19 cellular contexts compared by ENCODE assay signal in genomic region chr2:12761109-12761508, GRCh38. TPM values are rescaled to one million over a fixed set of nuclear protein-coding genes. Genes with fewer than 3 reads are reported as not detected.
DNase-seq lines count a peak whose midpoint lies in the region; ATAC-seq, FAIRE-seq and TF ChIP-seq lines count a peak whose summit lies in the region.
"Had no signal": no experiment of that assay in that cellular context is flagged by ENCODE, and none has a peak within 500 bp of the region (broad histone marks: within the 10 kb centered on the region; RNA-seq: fewer than 3 reads in every experiment).

No MANE protein-coding gene starts in this region.

- no peaks in the 10 kb centered on the region for H3K36me3 Mint-ChIP-seq in activated T-cell treated with anti-CD3 and anti-CD28 coated beads, Interleukin-2, amount 50 U/mL, for 4 hours (ENCODE audit: insufficient read depth)
- H3K36me3 Mint-ChIP-seq in HFFc6 (ENCODE audit: low read depth): peaks cover 14% of the 10 kb centered on the region
- H3K36me3 Mint-ChIP-seq in activated T-helper 17 cell treated with anti-CD3 and anti-CD28 coated beads, Interleukin-2, amount 50 U/mL, for 72 hours (ENCODE audit: low read depth): no peaks in the 10 kb centered on the region

- no peak for TF ChIP-seq CTCF in HFFc6 (IDR thresholded peaks at IDR 0.05)
- no peak for TF ChIP-seq CTCF in suprapubic skin (IDR thresholded peaks at IDR 0.05)
- no peak for TF ChIP-seq CTCF in upper lobe of right lung (IDR thresholded peaks at IDR 0.05)

- TF ChIP-seq EP300 in suprapubic skin (IDR thresholded peaks at IDR 0.05): no peak

- no peak for DNase-seq in activated T-cell treated with anti-CD3 and anti-CD28 coated beads, Interleukin-2, amount 50 U/mL, for 4 hours
- DNase-seq in activated T-cell treated with anti-CD3 and anti-CD28 coated beads, Interleukin-2, amount 50 U/mL, for 1 hour: no peak
- DNase-seq in HFFc6: no peak
- DNase-seq in urothelium cell line (ENCODE audit: low spot score): no peak
- DNase-seq in suprapubic skin (ENCODE audit: low spot score in 2 of 2): no peak
- DNase-seq in upper lobe of right lung: no peak
- DNase-seq: 8988T; ACHN; CD4-positive, alpha-beta T cell; COR-L47; DMS153; DND-41; GF-D8 had no signal

- H3K9me3 ChIP-seq in suprapubic skin: no peaks in the 10 kb centered on the region
- no peaks in the 10 kb centered on the region for H3K9me3 ChIP-seq in upper lobe of right lung
- H3K9me3 ChIP-seq: HAP-1 had no signal

- H3K27me3 ChIP-seq in suprapubic skin (no peaks in the 10 kb centered on the region), upper lobe of right lung (no peaks in the 10 kb centered on the region)
- H3K27me3 ChIP-seq: BLaER1 treated with 17β-estradiol and CSF1 and Interleukin-3, amounts not matched to agents 10 nM and 100 nM had no signal

- TF ChIP-seq POLR2A in suprapubic skin (IDR thresholded peaks at IDR 0.05): no peak

- no peak for FAIRE-seq in urothelium cell line (lab: Jason Lieb, UNC)
- FAIRE-seq: D721Med, GM19239, H1 had no signal

- H3K27me3 Mint-ChIP-seq in activated T-cell treated with anti-CD3 and anti-CD28 coated beads, Interleukin-2, amount 50 U/mL, for 4 hours (ENCODE audit: low read depth): no peaks in the 10 kb centered on the region
- H3K27me3 Mint-ChIP-seq in HFFc6 (ENCODE audit: insufficient read depth): no peaks in the 10 kb centered on the region
- no peaks in the 10 kb centered on the region for H3K27me3 Mint-ChIP-seq in activated T-helper 17 cell treated with anti-CD3 and anti-CD28 coated beads, Interleukin-2, amount 50 U/mL, for 72 hours
- H3K27me3 Mint-ChIP-seq: CD4-positive, alpha-beta T cell had no signal

- intact Hi-C loops in upper lobe of right lung (cut with DNase I): no loop called here

- peak overlapping the region; percentile 36; the same call in 1 of the 2 replicates for H3K27ac Mint-ChIP-seq in HFFc6
- peak overlapping the region; percentile 16 for H3K27ac Mint-ChIP-seq in activated T-helper 17 cell treated with anti-CD3 and anti-CD28 coated beads, Interleukin-2, amount 50 U/mL, for 72 hours
- H3K27ac Mint-ChIP-seq: CD4-positive, alpha-beta T cell had no signal

- WGBS in suprapubic skin: 59% methylated on average over 6 of the region's 6 CpGs

- H3K27ac ChIP-seq in suprapubic skin (no peak overlapping the region), upper lobe of right lung (no peak overlapping the region)
- H3K27ac ChIP-seq: BLaER1 treated with 17β-estradiol and CSF1 and Interleukin-3, amounts not matched to agents 10 nM and 100 nM had no signal

- H3K9me3 Mint-ChIP-seq in activated T-cell treated with anti-CD3 and anti-CD28 coated beads, Interleukin-2, amount 50 U/mL, for 4 hours: peaks cover 5% of the 10 kb centered on the region
- H3K9me3 Mint-ChIP-seq in HFFc6: peaks cover 10% of the 10 kb centered on the region
- peaks cover 9% of the 10 kb centered on the region for H3K9me3 Mint-ChIP-seq in activated T-helper 17 cell treated with anti-CD3 and anti-CD28 coated beads, Interleukin-2, amount 50 U/mL, for 72 hours

- H3K4me1 ChIP-seq in suprapubic skin (peaks cover 11% of the 10 kb centered on the region), upper lobe of right lung (no peaks in the 10 kb centered on the region)
- H3K4me1 ChIP-seq: BLaER1 treated with 17β-estradiol and CSF1 and Interleukin-3, amounts not matched to agents 10 nM and 100 nM; HAP-1 had no signal

- H3K4me1 Mint-ChIP-seq in activated T-cell treated with anti-CD3 and anti-CD28 coated beads, Interleukin-2, amount 50 U/mL, for 4 hours (ENCODE audit: low read depth): peaks cover 11% of the 10 kb centered on the region
- peaks cover 73% of the 10 kb centered on the region for H3K4me1 Mint-ChIP-seq in HFFc6 (ENCODE audit: low read depth)
- peaks cover 11% of the 10 kb centered on the region for H3K4me1 Mint-ChIP-seq in activated T-helper 17 cell treated with anti-CD3 and anti-CD28 coated beads, Interleukin-2, amount 50 U/mL, for 72 hours

- H3K4me3 ChIP-seq in suprapubic skin: no peak overlapping the region
- H3K4me3 ChIP-seq in upper lobe of right lung: no peak overlapping the region
- H3K4me3 ChIP-seq: BLaER1 treated with 17β-estradiol and CSF1 and Interleukin-3, amounts not matched to agents 10 nM and 100 nM; HAP-1 had no signal

- no peak for ATAC-seq in activated T-cell treated with anti-CD3 and anti-CD28 coated beads, Interleukin-2, amount 50 U/mL, for 4 hours
- ATAC-seq in activated T-helper 17 cell treated with anti-CD3 and anti-CD28 coated beads, Interleukin-2, amount 50 U/mL, for 72 hours (replicated peaks): no peak
- no peak for ATAC-seq in upper lobe of right lung

- peak overlapping the region; percentile 15 for H3K4me3 Mint-ChIP-seq in activated T-cell treated with anti-CD3 and anti-CD28 coated beads, Interleukin-2, amount 50 U/mL, for 4 hours
- no peak overlapping the region for H3K4me3 Mint-ChIP-seq in HFFc6
- H3K4me3 Mint-ChIP-seq in activated T-helper 17 cell treated with anti-CD3 and anti-CD28 coated beads, Interleukin-2, amount 50 U/mL, for 72 hours: peak overlapping the region; percentile 46
- H3K4me3 Mint-ChIP-seq: CD4-positive, alpha-beta T cell had no signal

- no peaks in the 10 kb centered on the region for H3K36me3 ChIP-seq in suprapubic skin
- H3K36me3 ChIP-seq in upper lobe of right lung: no peaks in the 10 kb centered on the region
- H3K36me3 ChIP-seq: BLaER1 treated with 17β-estradiol and CSF1 and Interleukin-3, amounts not matched to agents 10 nM and 100 nM; HAP-1 had no signal

RNA-seq across cellular contexts. Expression of gene TRIB2, which starts 44.4 kb away (rescaled TPM):
- total RNA-seq in activated T-cell treated with anti-CD3 and anti-CD28 coated beads, Interleukin-2, amount 50 U/mL, for 4 hours: 10 to 100 TPM in 1 of 3 donors, 1 to 10 TPM in 2; 8.8 to 13.3 (median 9.8) TPM
- total RNA-seq in HFFc6 (2021; fragmentation: NEBNext Ultra II Directional; extraction: Animal tissue kit (Norgen Biotek cat#: 25700)): 10 to 100 TPM; 13.6 to 22.9 (median 16.8) TPM
- total RNA-seq in activated T-helper 17 cell treated with anti-CD3 and anti-CD28 coated beads, Interleukin-2, amount 50 U/mL, for 72 hours: 10 to 100 TPM; 17.3 to 17.4 TPM
- total RNA-seq in suprapubic skin (10 to 100 TPM; 29.7 to 61.3 (median 40.6) TPM), upper lobe of right lung (50.7 TPM)
